20 cellular contexts compared by ENCODE assay signal in the genomic region with DNA sequence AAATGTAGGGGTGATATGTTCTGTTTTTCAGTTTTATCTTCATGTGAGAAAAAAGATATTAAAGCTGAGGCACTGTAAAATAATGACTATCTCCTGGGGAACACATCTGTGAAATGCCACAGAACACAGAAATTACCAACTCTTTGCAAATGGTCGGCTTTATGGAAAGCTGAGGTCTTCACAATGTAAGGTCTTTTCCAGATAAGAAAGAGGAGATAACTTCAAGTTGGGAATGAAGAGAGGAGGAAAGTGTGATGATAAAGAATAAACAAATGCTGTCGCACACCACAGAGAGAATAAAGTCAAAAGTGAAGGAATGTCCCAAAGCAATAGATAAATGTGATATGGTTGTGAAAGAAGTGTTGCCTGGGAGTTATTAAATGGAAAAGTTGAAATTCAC. TPM values are rescaled to one million over a fixed set of nuclear protein-coding genes. Genes with fewer than 3 reads are reported as not detected.
A peak's percentile ranks its signal among the peaks of the same experiment; 100 is the strongest.
DNase-seq lines count a peak whose midpoint lies in the region; ATAC-seq and TF ChIP-seq lines count a peak whose summit lies in the region.
"Had no signal": no experiment of that assay in that cellular context is flagged by ENCODE, and none has a peak within 500 bp of the region (broad histone marks: within the 10 kb centered on the region; RNA-seq: fewer than 3 reads in every experiment).

No MANE protein-coding gene starts in this region.

- no peak for TF ChIP-seq POLR2A in heart left ventricle (IDR thresholded peaks at IDR 0.05)

- H3F3A ChIP-seq in smooth muscle cell (ENCODE audit: low read depth): no peaks in the 10 kb centered on the region

- H3K9ac ChIP-seq in HUES48 (ENCODE audit: low read depth, low read length) (no peak overlapping the region), smooth muscle cell (ENCODE audit: low read depth) (no peak overlapping the region)

- H4K20me1 ChIP-seq in hepatocyte (ENCODE audit: insufficient read depth, poor library complexity, severe bottlenecking): no peaks in the 10 kb centered on the region
- no peaks in the 10 kb centered on the region for H4K20me1 ChIP-seq in smooth muscle cell (ENCODE audit: low read depth)

- H3K9me3 ChIP-seq in heart left ventricle (no peaks in the 10 kb centered on the region), HUES48 (ENCODE audit: control insufficient read depth, insufficient read depth, low read length) (no peaks in the 10 kb centered on the region), hepatocyte (ENCODE audit: low read depth) (no peaks in the 10 kb centered on the region), smooth muscle cell (replicated peaks; ENCODE audit: low read depth) (no peaks in the 10 kb centered on the region)
- H3K9me3 ChIP-seq: BE2C, HAP-1, SJCRH30 had no signal

- H3K4me1 ChIP-seq in heart left ventricle (peaks cover 0 to 19% (median 0%) of the 10 kb centered on the region in 12 donors), HUES48 (ENCODE audit: control insufficient read depth, insufficient read depth, low read length) (peaks cover 12% of the 10 kb centered on the region), hepatocyte (ENCODE audit: insufficient read depth) (peaks cover 14% of the 10 kb centered on the region), smooth muscle cell (ENCODE audit: low read depth) (peaks cover 16% of the 10 kb centered on the region)
- H3K4me1 ChIP-seq: BE2C, HAP-1, SJCRH30 had no signal

- H2AFZ ChIP-seq in hepatocyte (no peak overlapping the region), smooth muscle cell (ENCODE audit: low read depth) (no peak overlapping the region)

- H3K79me2 ChIP-seq in hepatocyte (no peaks in the 10 kb centered on the region), smooth muscle cell (ENCODE audit: low read depth) (no peaks in the 10 kb centered on the region)

- WGBS in heart left ventricle, 4 donors: 47 to 59% (median 56%) methylated on average over 2 of the region's 2 CpGs
- 30% methylated on average over 2 of the region's 2 CpGs for WGBS in hepatocyte (ENCODE audit: low lambda C conversion rate, missing lambda C conversion rate)
- 26% methylated on average over 2 of the region's 2 CpGs for WGBS in smooth muscle cell (ENCODE audit: low lambda C conversion rate)

- intact Hi-C loops in heart left ventricle (cut with DNase I) (loop anchor here in 2 of 10 donors (5.0 kb wide), 2 partner anchors 37 to 42 kb away; partner anchors contain the start of gene MALT1 (in 1 of the 2)), cardiac septum (cut with DNase I) (loop anchor here (5.0 kb wide), 1 partner anchor 48 kb away; no protein-coding TSS in a partner anchor)

- no peaks in the 10 kb centered on the region for H3K36me3 ChIP-seq in heart left ventricle
- H3K36me3 ChIP-seq in HUES48 (ENCODE audit: control insufficient read depth, insufficient read depth, low read length): no peaks in the 10 kb centered on the region
- H3K36me3 ChIP-seq in hepatocyte (replicated peaks; ENCODE audit: insufficient read depth, low read depth): no peaks in the 10 kb centered on the region
- no peaks in the 10 kb centered on the region for H3K36me3 ChIP-seq in smooth muscle cell (ENCODE audit: low read depth)
- H3K36me3 ChIP-seq: BE2C, HAP-1, SJCRH30 had no signal

- no peaks in the 10 kb centered on the region for H3K9me2 ChIP-seq in hepatocyte (replicated peaks; ENCODE audit: insufficient read depth)

- peak overlapping the region in 11 of 12 donors; percentile 6 to 90 (median 83) for H3K27ac ChIP-seq in heart left ventricle
- peak overlapping the region; percentile 22 for H3K27ac ChIP-seq in HUES48 (ENCODE audit: low read depth, low read length)
- H3K27ac ChIP-seq in hepatocyte: peak overlapping the region; percentile 81
- no peak overlapping the region for H3K27ac ChIP-seq in smooth muscle cell (ENCODE audit: low read depth)
- H3K27ac ChIP-seq: HL-60, RWPE1, SJCRH30 had no signal

- DNase-seq in heart left ventricle (no peak), cardiac septum (ENCODE audit: low spot score) (no peak), hepatocyte (ENCODE audit: low spot score) (no peak), smooth muscle cell (lab: John Stamatoyannopoulos, UW; ENCODE audit: unreplicated experiment) (no peak)
- DNase-seq in stimulated activated naive CD4-positive, alpha-beta T cell (lab: John Stamatoyannopoulos, UW): no peak
- DNase-seq: BE2C, DMS79, MM.1S, NCI-H1092 treated with DMSO at 0.1 percent for 48 hours, NCI-H146, NCI-H2029 treated with DMSO at 0.1 percent for 48 hours, NCI-H2171, NCI-H526, PC-3, SJCRH30 had no signal

- H3K4me2 ChIP-seq in hepatocyte: peak overlapping the region; percentile 58
- peak overlapping the region; percentile 76 for H3K4me2 ChIP-seq in smooth muscle cell

- H3K27me3 ChIP-seq in heart left ventricle (no peaks in the 10 kb centered on the region), HUES48 (ENCODE audit: control insufficient read depth, insufficient read depth, low read length) (no peaks in the 10 kb centered on the region), hepatocyte (no peaks in the 10 kb centered on the region), smooth muscle cell (ENCODE audit: low read depth) (no peaks in the 10 kb centered on the region)
- H3K27me3 ChIP-seq: BE2C, SJCRH30 had no signal

- TF ChIP-seq CTCF in heart left ventricle (IDR thresholded peaks at IDR 0.05) (no peak), hepatocyte (IDR thresholded peaks at IDR 0.05; ENCODE audit: poor library complexity) (no peak), smooth muscle cell (IDR thresholded peaks at IDR 0.05; ENCODE audit: borderline replicate concordance, insufficient read depth, poor library complexity, severe bottlenecking) (no peak)

- ATAC-seq in heart left ventricle: no peak
- no peak for ATAC-seq in GM21367 (IDR thresholded peaks at IDR 0.05; ENCODE audit: unreplicated experiment)
- ATAC-seq: PC-3 had no signal

- H3K4me3 ChIP-seq in heart left ventricle (no peak overlapping the region), HUES48 (ENCODE audit: low read depth, low read length) (no peak overlapping the region), hepatocyte (no peak overlapping the region), smooth muscle cell (no peak overlapping the region)
- H3K4me3 ChIP-seq: HAP-1, SJCRH30 had no signal

RNA-seq across cellular contexts. Expression of gene ALPK2, which starts 1.2 kb away (rescaled TPM):
- total RNA-seq in heart left ventricle (100 to 1,000 TPM in 8 of 9 donors, 10 to 100 TPM in 1; 99.7 to 224 (median 159) TPM), cardiac septum (116 TPM), hepatocyte (22.8 and 25.0 TPM in 2 replicates), smooth muscle cell (39.0 and 42.1 TPM in 2 replicates)
- polyA plus RNA-seq in heart left ventricle (10 to 100 TPM; 13.2 to 31.5 TPM), hepatocyte (13.6 and 18.5 TPM in 2 replicates), smooth muscle cell (9.3 and 13.2 TPM in 2 replicates)

RNA-seq across cellular contexts. Expression of gene MALT1, which starts 41.2 kb away (rescaled TPM):
- total RNA-seq in heart left ventricle (10 to 100 TPM in 7 of 9 donors, 1 to 10 TPM in 2; 9.3 to 18.3 (median 10.4) TPM), cardiac septum (12.8 TPM), hepatocyte (31.3 and 35.9 TPM in 2 replicates), smooth muscle cell (39.2 and 42.2 TPM in 2 replicates)
- polyA plus RNA-seq in heart left ventricle (1 to 10 TPM; 5.4 to 6.4 TPM), hepatocyte (9.7 and 14.9 TPM in 2 replicates), smooth muscle cell (12.4 and 12.9 TPM in 2 replicates)
